Comparison of ENCODE assay signal across 2 cellular contexts in genomic region chr13:31860002-31860401, GRCh38.
A peak's percentile ranks its signal among the peaks of the same experiment; 100 is the strongest.
TF ChIP-seq lines count a peak whose summit lies in the region.

No MANE protein-coding gene starts in this region.

TF ChIP-seq in liver, 16 proteins besides CTCF, POLR2A, EP300 and RAD21:
- TF ChIP-seq, protein P1, sequence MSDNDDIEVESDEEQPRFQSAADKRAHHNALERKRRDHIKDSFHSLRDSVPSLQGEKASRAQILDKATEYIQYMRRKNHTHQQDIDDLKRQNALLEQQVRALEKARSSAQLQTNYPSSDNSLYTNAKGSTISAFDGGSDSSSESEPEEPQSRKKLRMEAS (IDR thresholded peaks at IDR 0.05): no peak
- TF ChIP-seq, protein P2, sequence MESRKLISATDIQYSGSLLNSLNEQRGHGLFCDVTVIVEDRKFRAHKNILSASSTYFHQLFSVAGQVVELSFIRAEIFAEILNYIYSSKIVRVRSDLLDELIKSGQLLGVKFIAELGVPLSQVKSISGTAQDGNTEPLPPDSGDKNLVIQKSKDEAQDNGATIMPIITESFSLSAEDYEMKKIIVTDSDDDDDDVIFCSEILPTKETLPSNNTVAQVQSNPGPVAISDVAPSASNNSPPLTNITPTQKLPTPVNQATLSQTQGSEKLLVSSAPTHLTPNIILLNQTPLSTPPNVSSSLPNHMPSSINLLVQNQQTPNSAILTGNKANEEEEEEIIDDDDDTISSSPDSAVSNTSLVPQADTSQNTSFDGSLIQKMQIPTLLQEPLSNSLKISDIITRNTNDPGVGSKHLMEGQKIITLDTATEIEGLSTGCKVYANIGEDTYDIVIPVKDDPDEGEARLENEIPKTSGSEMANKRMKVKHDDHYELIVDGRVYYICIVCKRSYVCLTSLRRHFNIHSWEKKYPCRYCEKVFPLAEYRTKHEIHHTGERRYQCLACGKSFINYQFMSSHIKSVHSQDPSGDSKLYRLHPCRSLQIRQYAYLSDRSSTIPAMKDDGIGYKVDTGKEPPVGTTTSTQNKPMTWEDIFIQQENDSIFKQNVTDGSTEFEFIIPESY (IDR thresholded peaks at IDR 0.05): no peak
- TF ChIP-seq RXRA (IDR thresholded peaks at IDR 0.05) (peak in 1 of 2 donors; percentile 21), EGR1 (IDR thresholded peaks at IDR 0.05; ENCODE audit: low read depth in 2 of 2) (no peak), GABPA (IDR thresholded peaks at IDR 0.05 in 1 of 2, conservative IDR thresholded peaks at IDR 0.05 in 1 of 2) (no peak), SP1 (IDR thresholded peaks at IDR 0.05) (peak; percentile 22), YY1 (IDR thresholded peaks at IDR 0.05) (no peak), TAF1 (conservative IDR thresholded peaks at IDR 0.05) (no peak), NR2F2 (IDR thresholded peaks at IDR 0.05) (no peak), FOXA1 (IDR thresholded peaks at IDR 0.05) (no peak), HNF4G (IDR thresholded peaks at IDR 0.05) (no peak), JUND (IDR thresholded peaks at IDR 0.05) (no peak), FOXA2 (IDR thresholded peaks at IDR 0.05) (no peak), HNF4A (conservative IDR thresholded peaks at IDR 0.05) (peak; percentile 67 to 71)
- TF ChIP-seq, protein P3, sequence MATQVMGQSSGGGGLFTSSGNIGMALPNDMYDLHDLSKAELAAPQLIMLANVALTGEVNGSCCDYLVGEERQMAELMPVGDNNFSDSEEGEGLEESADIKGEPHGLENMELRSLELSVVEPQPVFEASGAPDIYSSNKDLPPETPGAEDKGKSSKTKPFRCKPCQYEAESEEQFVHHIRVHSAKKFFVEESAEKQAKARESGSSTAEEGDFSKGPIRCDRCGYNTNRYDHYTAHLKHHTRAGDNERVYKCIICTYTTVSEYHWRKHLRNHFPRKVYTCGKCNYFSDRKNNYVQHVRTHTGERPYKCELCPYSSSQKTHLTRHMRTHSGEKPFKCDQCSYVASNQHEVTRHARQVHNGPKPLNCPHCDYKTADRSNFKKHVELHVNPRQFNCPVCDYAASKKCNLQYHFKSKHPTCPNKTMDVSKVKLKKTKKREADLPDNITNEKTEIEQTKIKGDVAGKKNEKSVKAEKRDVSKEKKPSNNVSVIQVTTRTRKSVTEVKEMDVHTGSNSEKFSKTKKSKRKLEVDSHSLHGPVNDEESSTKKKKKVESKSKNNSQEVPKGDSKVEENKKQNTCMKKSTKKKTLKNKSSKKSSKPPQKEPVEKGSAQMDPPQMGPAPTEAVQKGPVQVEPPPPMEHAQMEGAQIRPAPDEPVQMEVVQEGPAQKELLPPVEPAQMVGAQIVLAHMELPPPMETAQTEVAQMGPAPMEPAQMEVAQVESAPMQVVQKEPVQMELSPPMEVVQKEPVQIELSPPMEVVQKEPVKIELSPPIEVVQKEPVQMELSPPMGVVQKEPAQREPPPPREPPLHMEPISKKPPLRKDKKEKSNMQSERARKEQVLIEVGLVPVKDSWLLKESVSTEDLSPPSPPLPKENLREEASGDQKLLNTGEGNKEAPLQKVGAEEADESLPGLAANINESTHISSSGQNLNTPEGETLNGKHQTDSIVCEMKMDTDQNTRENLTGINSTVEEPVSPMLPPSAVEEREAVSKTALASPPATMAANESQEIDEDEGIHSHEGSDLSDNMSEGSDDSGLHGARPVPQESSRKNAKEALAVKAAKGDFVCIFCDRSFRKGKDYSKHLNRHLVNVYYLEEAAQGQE (IDR thresholded peaks at IDR 0.05): no peak

TF ChIP-seq in HepG2, 621 proteins besides CTCF, POLR2A, EP300 and RAD21:
- TF ChIP-seq, protein P4, sequence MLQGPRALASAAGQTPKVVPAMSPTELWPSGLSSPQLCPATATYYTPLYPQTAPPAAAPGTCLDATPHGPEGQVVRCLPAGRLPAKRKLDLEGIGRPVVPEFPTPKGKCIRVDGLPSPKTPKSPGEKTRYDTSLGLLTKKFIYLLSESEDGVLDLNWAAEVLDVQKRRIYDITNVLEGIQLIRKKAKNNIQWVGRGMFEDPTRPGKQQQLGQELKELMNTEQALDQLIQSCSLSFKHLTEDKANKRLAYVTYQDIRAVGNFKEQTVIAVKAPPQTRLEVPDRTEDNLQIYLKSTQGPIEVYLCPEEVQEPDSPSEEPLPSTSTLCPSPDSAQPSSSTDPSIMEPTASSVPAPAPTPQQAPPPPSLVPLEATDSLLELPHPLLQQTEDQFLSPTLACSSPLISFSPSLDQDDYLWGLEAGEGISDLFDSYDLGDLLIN (CRISPR knock-in tag; IDR thresholded peaks at IDR 0.05; ENCODE audit: borderline replicate concordance): no peak
TF ChIP-seq in HepG2: peak in this region for 0.
